ENCODE assay signal across 28 cellular contexts in the genomic region with DNA sequence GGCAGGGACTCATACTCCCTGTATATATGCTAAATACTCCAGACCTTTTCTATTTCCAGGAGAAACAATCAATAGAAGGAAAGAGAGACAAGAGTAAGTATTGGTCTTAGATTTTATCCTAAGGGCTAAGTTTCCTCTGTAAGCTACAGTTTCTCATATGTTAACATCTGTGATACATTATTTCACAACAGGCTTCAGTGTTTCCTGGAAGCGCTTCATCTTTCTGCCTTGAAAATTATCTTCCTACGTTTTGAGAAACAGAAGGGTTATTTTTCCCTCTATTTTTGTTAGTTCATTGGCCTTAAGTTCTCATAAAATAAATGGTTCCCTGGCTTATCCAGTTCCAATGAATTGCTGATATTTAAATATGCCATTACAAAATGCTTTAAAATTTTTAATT. TPM values are rescaled to one million over a fixed set of nuclear protein-coding genes. Genes with fewer than 3 reads are reported as not detected.
"Had no signal": no experiment of that assay in that cellular context is flagged by ENCODE, and none has a peak within 500 bp of the region (broad histone marks: within the 10 kb centered on the region; RNA-seq: fewer than 3 reads in every experiment).

No MANE protein-coding gene starts in this region.

- H3K9me3 Mint-ChIP-seq: activated B cell treated with CpG ODN at 0.5 μM for 24 hours; activated naive CD4-positive, alpha-beta T cell treated with anti-CD3 and anti-CD28 coated beads, Interleukin-2, amount 50 U/mL, for 72 hours; activated T-cell treated with anti-CD3 and anti-CD28 coated beads, Interleukin-2, amount 50 U/mL, for 24 hours; activated T-helper 17 cell treated with anti-CD3 and anti-CD28 coated beads, Interleukin-2, amount 50 U/mL, for 72 hours; central memory CD8-positive, alpha-beta T cell; natural killer cell treated with Interleukin-12 subunit alpha and Interleukin-12 subunit beta and Interleukin-15 and Interleukin-18, amount 100 ng/mL, for 72 hours; stimulated activated effector memory CD8-positive, alpha-beta T cell treated with anti-CD3 and anti-CD28 coated beads, Interleukin-12 subunit alpha, Interleukin-12 subunit beta, amount 100 ng/mL, for 72 hours; stimulated activated naive CD8-positive, alpha-beta T cell treated with anti-CD3 and anti-CD28 coated beads, Interleukin-15, amount 100 ng/mL, for 72 hours had no signal

- H3K4me1 Mint-ChIP-seq: activated B cell treated with CpG ODN at 0.5 μM for 24 hours; activated CD4-positive, alpha-beta T cell treated with anti-CD3 and anti-CD28 coated beads for 36 hours; activated T-helper 17 cell treated with anti-CD3 and anti-CD28 coated beads, Interleukin-2, amount 50 U/mL, for 72 hours; central memory CD8-positive, alpha-beta T cell; stimulated activated effector memory CD8-positive, alpha-beta T cell treated with anti-CD3 and anti-CD28 coated beads, Interleukin-12 subunit alpha, Interleukin-12 subunit beta, amount 100 ng/mL, for 72 hours; stimulated activated naive CD8-positive, alpha-beta T cell treated with anti-CD3 and anti-CD28 coated beads, Interleukin-15, amount 100 ng/mL, for 72 hours had no signal

- H3K27ac ChIP-seq: adrenal gland, foreskin keratinocyte, left lung, right lobe of liver, tibial artery had no signal

- H3K4me3 ChIP-seq: adrenal gland, breast epithelium, left lung, right lobe of liver, tibial artery had no signal

- H3K4me1 ChIP-seq: left lung, right lobe of liver, tibial artery had no signal

- H3K27me3 ChIP-seq: adrenal gland, breast epithelium, foreskin keratinocyte, left lung, right lobe of liver, tibial artery had no signal

- H3K4me3 Mint-ChIP-seq: activated B cell treated with CpG ODN at 0.5 μM for 24 hours; activated CD4-positive, alpha-beta T cell treated with anti-CD3 and anti-CD28 coated beads for 36 hours; activated T-cell treated with anti-CD3 and anti-CD28 coated beads, Interleukin-2, amount 50 U/mL, for 24 hours; activated T-helper 17 cell treated with anti-CD3 and anti-CD28 coated beads, Interleukin-2, amount 50 U/mL, for 72 hours; central memory CD8-positive, alpha-beta T cell; natural killer cell treated with Interleukin-12 subunit alpha and Interleukin-12 subunit beta and Interleukin-15 and Interleukin-18, amount 100 ng/mL, for 72 hours; stimulated activated effector memory CD8-positive, alpha-beta T cell treated with anti-CD3 and anti-CD28 coated beads, Interleukin-12 subunit alpha, Interleukin-12 subunit beta, amount 100 ng/mL, for 72 hours; stimulated activated naive CD8-positive, alpha-beta T cell treated with anti-CD3 and anti-CD28 coated beads, Interleukin-15, amount 100 ng/mL, for 72 hours had no signal

- H3K27ac Mint-ChIP-seq: activated B cell treated with CpG ODN at 0.5 μM for 24 hours; activated CD4-positive, alpha-beta T cell treated with anti-CD3 and anti-CD28 coated beads for 36 hours; activated naive CD4-positive, alpha-beta T cell treated with anti-CD3 and anti-CD28 coated beads, Interleukin-2, amount 50 U/mL, for 72 hours; activated T-cell treated with anti-CD3 and anti-CD28 coated beads, Interleukin-2, amount 50 U/mL, for 24 hours; activated T-helper 17 cell treated with anti-CD3 and anti-CD28 coated beads, Interleukin-2, amount 50 U/mL, for 72 hours; natural killer cell treated with Interleukin-12 subunit alpha and Interleukin-12 subunit beta and Interleukin-15 and Interleukin-18, amount 100 ng/mL, for 72 hours; stimulated activated effector memory CD8-positive, alpha-beta T cell treated with anti-CD3 and anti-CD28 coated beads, Interleukin-12 subunit alpha, Interleukin-12 subunit beta, amount 100 ng/mL, for 72 hours had no signal

- H3K36me3 ChIP-seq: adrenal gland, breast epithelium, left lung, right lobe of liver, tibial artery had no signal

- H3K36me3 Mint-ChIP-seq: activated naive CD4-positive, alpha-beta T cell treated with anti-CD3 and anti-CD28 coated beads, Interleukin-2, amount 50 U/mL, for 72 hours; natural killer cell treated with Interleukin-12 subunit alpha and Interleukin-12 subunit beta and Interleukin-15 and Interleukin-18, amount 100 ng/mL, for 72 hours; stimulated activated effector memory CD8-positive, alpha-beta T cell treated with anti-CD3 and anti-CD28 coated beads, Interleukin-12 subunit alpha, Interleukin-12 subunit beta, amount 100 ng/mL, for 72 hours had no signal

- ATAC-seq: activated CD4-positive, alpha-beta T cell treated with anti-CD3 and anti-CD28 coated beads for 36 hours; activated naive CD4-positive, alpha-beta T cell treated with anti-CD3 and anti-CD28 coated beads, Interleukin-2, amount 50 U/mL, for 72 hours; activated T-helper 17 cell treated with anti-CD3 and anti-CD28 coated beads, Interleukin-2, amount 50 U/mL, for 72 hours; foreskin keratinocyte; left lung; natural killer cell treated with Interleukin-12 subunit alpha and Interleukin-12 subunit beta and Interleukin-15 and Interleukin-18, amount 100 ng/mL, for 72 hours; right lobe of liver; stimulated activated effector memory CD8-positive, alpha-beta T cell treated with anti-CD3 and anti-CD28 coated beads, Interleukin-12 subunit alpha, Interleukin-12 subunit beta, amount 100 ng/mL, for 72 hours; stimulated activated naive CD8-positive, alpha-beta T cell treated with anti-CD3 and anti-CD28 coated beads, Interleukin-15, amount 100 ng/mL, for 72 hours had no signal

- H3K9me3 ChIP-seq: adrenal gland, breast epithelium, left lung, right lobe of liver, tibial artery had no signal

- DNase-seq: activated B cell treated with CpG ODN at 0.5 μM for 24 hours; activated CD4-positive, alpha-beta T cell treated with anti-CD3 and anti-CD28 coated beads for 36 hours; activated CD4-positive, alpha-beta T cell treated with anti-CD3 and anti-CD28 coated beads, Interleukin-2, amount 50 U/mL, for 4 hours; activated CD8-positive, alpha-beta memory T cell treated with anti-CD3 and anti-CD28 coated beads for 24 hours; activated CD8-positive, alpha-beta memory T cell treated with anti-CD3 and anti-CD28 coated beads, Interleukin-2, amount 50 U/mL, for 4 hours; activated T-cell treated with anti-CD3 and anti-CD28 coated beads, Interleukin-2, amount 50 U/mL, for 24 hours; adrenal gland; effector memory CD4-positive, alpha-beta T cell; foreskin keratinocyte; kidney; left lung; mammary epithelial cell; right lobe of liver; small intestine; stimulated activated CD4-positive, alpha-beta T cell treated with anti-CD3 and anti-CD28 coated beads, Interleukin-2, amount 100 ng/mL, for 24 hours; stimulated activated naive CD8-positive, alpha-beta T cell treated with anti-CD3 and anti-CD28 coated beads, Interleukin-15, amount 100 ng/mL, for 72 hours; T1000; tibial artery had no signal

RNA-seq across cellular contexts. Expression of a gene that starts 15.6 kb away (rescaled TPM):
- total RNA-seq: activated CD4-positive, alpha-beta T cell treated with anti-CD3 and anti-CD28 coated beads for 36 hours; activated naive CD4-positive, alpha-beta T cell treated with anti-CD3 and anti-CD28 coated beads, Interleukin-2, amount 50 U/mL, for 72 hours; activated T-helper 17 cell treated with anti-CD3 and anti-CD28 coated beads, Interleukin-2, amount 50 U/mL, for 72 hours; astrocyte; dermis microvascular lymphatic vessel endothelial cell; foreskin keratinocyte; glomerular endothelial cell; natural killer cell treated with Interleukin-12 subunit alpha and Interleukin-12 subunit beta and Interleukin-15 and Interleukin-18, amount 100 ng/mL, for 72 hours; T-helper 1 cell treated with Interleukin-12 subunit alpha and Interleukin-12 subunit beta and Interleukin-4 antibody, amounts not matched to agents 30 ng/mL and 1 ng/mL, for 36 hours had no signal
- polyA plus RNA-seq: foreskin keratinocyte, mammary epithelial cell had no signal
